In the genomic region with DNA sequence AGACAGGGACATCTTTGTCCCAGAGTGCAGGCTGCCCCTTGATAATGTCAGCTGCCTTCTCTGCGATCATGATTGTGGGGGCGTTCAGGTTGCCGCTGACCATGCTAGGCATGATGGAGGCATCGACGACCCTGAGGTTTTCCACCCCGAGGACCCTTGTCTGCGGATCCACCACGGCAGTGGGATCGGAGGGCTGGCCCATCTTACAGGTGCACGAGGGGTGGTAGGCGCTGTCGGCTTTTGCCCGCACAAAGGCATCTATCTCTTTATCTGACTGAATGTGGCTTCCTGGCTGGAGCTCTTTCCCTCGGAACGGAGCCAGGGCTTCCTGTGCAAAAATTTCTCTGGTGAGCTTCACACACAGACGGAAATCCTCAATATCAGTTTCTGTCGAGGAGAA, we compare ENCODE assay signal across 20 cellular contexts. TPM values are rescaled to one million over a fixed set of nuclear protein-coding genes. Genes with fewer than 3 reads are reported as not detected.
"Had no signal": no experiment of that assay in that cellular context is flagged by ENCODE, and none has a peak within 500 bp of the region (broad histone marks: within the 10 kb centered on the region; RNA-seq: fewer than 3 reads in every experiment).

No MANE protein-coding gene starts in this region.

- ATAC-seq: effector memory CD8-positive, alpha-beta T cell; left lung; stimulated activated naive CD8-positive, alpha-beta T cell treated with anti-CD3 and anti-CD28 coated beads, Interleukin-15, Interleukin-2, amounts not matched to agents 100 U/mL and 50 U/mL, for 24 hours; T-cell had no signal

- H3K27ac ChIP-seq: heart left ventricle, left lung, neural progenitor cell, parathyroid adenoma, SK-N-MC, VCaP had no signal

- H3K9me3 Mint-ChIP-seq: activated naive CD8-positive, alpha-beta T cell treated with anti-CD3 and anti-CD28 coated beads for 36 hours; brain; dendritic cell treated with granulocyte-macrophage colony-stimulating factor and Interleukin-4, amounts not matched to agents 40 ng/mL and 50 ng/mL, for 4 days; effector memory CD8-positive, alpha-beta T cell; neural progenitor cell; T-cell had no signal

- H3K9ac ChIP-seq: neural progenitor cell, parathyroid adenoma had no signal

- H3K9me3 ChIP-seq: heart left ventricle, left lung had no signal

- H3K36me3 Mint-ChIP-seq: activated naive CD8-positive, alpha-beta T cell treated with anti-CD3 and anti-CD28 coated beads for 36 hours; brain; neural progenitor cell; T-cell had no signal

- H3K4me1 ChIP-seq: heart left ventricle, left lung, neural progenitor cell had no signal

- H3K36me3 ChIP-seq: heart left ventricle, neural progenitor cell had no signal

- H3K4me3 Mint-ChIP-seq: activated naive CD8-positive, alpha-beta T cell treated with anti-CD3 and anti-CD28 coated beads for 36 hours; brain; dendritic cell treated with granulocyte-macrophage colony-stimulating factor and Interleukin-4, amounts not matched to agents 40 ng/mL and 50 ng/mL, for 4 days; neural progenitor cell; T-cell had no signal

- H3K27ac Mint-ChIP-seq: activated naive CD8-positive, alpha-beta T cell treated with anti-CD3 and anti-CD28 coated beads for 36 hours; dendritic cell treated with granulocyte-macrophage colony-stimulating factor and Interleukin-4, amounts not matched to agents 40 ng/mL and 50 ng/mL, for 4 days; neural progenitor cell; T-cell had no signal

- H3K4me3 ChIP-seq: heart left ventricle, left lung, neural progenitor cell, SK-N-MC had no signal

- DNase-seq: activated CD4-positive, alpha-beta T cell treated with anti-CD3 and anti-CD28 coated beads for 1 hour; activated CD4-positive, alpha-beta T cell treated with anti-CD3 and anti-CD28 coated beads, Interleukin-2, amount 50 U/mL, for 48 hours; activated gamma-delta T cell treated with Interleukin-2 at 50 U/mL for 16 hours; activated naive CD8-positive, alpha-beta T cell treated with anti-CD3 and anti-CD28 coated beads for 36 hours; activated T-cell treated with anti-CD3 and anti-CD28 coated beads, Interleukin-2, amount 50 U/mL, for 48 hours; amygdala; effector memory CD8-positive, alpha-beta T cell; heart left ventricle; left lung; mammary epithelial cell; small intestine; stimulated activated CD4-positive, alpha-beta T cell treated with anti-CD3 and anti-CD28 coated beads, Interleukin-4, amount 100 ng/mL, for 24 hours; stimulated activated naive CD8-positive, alpha-beta T cell treated with anti-CD3 and anti-CD28 coated beads, Interleukin-15, Interleukin-2, amounts not matched to agents 100 U/mL and 50 U/mL, for 24 hours; T-cell had no signal

- H3K27me3 ChIP-seq: heart left ventricle, left lung, neural progenitor cell had no signal

RNA-seq across cellular contexts. Expression of a gene that starts 28.6 kb away (rescaled TPM):
- total RNA-seq: activated naive CD8-positive, alpha-beta T cell treated with anti-CD3 and anti-CD28 coated beads for 36 hours had no signal
